8 cellular contexts compared by ENCODE assay signal in the genomic region with DNA sequence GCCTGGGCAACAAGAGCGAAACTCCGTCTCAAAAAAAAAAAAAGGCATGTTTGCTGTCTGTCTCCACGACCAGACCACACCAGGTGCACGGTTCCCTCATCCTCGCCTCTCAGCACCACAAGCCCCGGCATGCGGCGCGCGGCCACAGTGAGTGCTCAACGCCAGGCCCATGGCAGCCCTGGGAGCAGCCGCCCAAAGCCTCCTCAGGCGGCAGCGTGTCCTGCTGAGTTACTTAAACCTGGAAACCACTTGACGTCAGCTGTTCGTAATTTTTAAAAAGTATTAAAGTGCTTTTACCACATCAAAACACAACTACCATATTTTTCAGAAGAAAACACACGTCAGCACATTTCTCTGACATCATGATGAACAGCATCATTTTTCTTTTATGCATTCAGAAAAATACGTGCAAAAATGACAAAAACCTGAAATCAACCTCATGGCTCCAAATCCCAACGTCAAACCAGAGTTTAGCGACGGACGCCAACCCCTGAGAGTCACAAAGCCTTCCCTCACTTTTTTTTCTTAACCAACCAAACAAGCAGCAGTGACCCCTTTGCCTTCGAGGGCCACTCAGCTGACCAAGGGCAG. TPM values are rescaled to one million over a fixed set of nuclear protein-coding genes. Genes with fewer than 3 reads are reported as not detected.
DNase-seq lines count a peak whose midpoint lies in the region; TF ChIP-seq lines count a peak whose summit lies in the region.
"Had no signal": no experiment of that assay in that cellular context is flagged by ENCODE, and none has a peak within 500 bp of the region (broad histone marks: within the 10 kb centered on the region; RNA-seq: fewer than 3 reads in every experiment).

No MANE protein-coding gene starts in this region.

- H3K4me1 ChIP-seq in H9 (ENCODE audit: insufficient read depth, low read length) (peaks cover 11% of the 10 kb centered on the region; the same call in 1 of the 2 replicates), SJCRH30 (peaks cover 20% of the 10 kb centered on the region), endodermal cell (ENCODE audit: control insufficient read depth, insufficient read depth, low read length) (peaks cover 5% of the 10 kb centered on the region), skeletal muscle tissue (ENCODE audit: control insufficient read depth in 3 of 3, insufficient read depth in 3 of 3, low read length in 3 of 3) (peaks cover 29 to 32% (median 30%) of the 10 kb centered on the region in 3 donors)

- H4K20me1 ChIP-seq in H9 (ENCODE audit: control insufficient read depth, insufficient read depth, insufficient read length), result no peaks in the 10 kb centered on the region

- H3K4me3 ChIP-seq in SJCRH30 (peak overlapping the region; percentile 1; the same call in 1 of the 2 replicates), endodermal cell (ENCODE audit: low read length) (peak overlapping the region; percentile 66), skeletal muscle tissue (ENCODE audit: low read length in 3 of 3) (peak overlapping the region in 1 of 3 donors; percentile 7)

- H3K36me3 ChIP-seq in SJCRH30 (peaks cover 3% of the 10 kb centered on the region; the same call in 1 of the 2 replicates), endodermal cell (ENCODE audit: control insufficient read depth, insufficient read depth, low read length) (peaks cover 18% of the 10 kb centered on the region), skeletal muscle tissue (ENCODE audit: control insufficient read depth in 3 of 3, insufficient read depth in 3 of 3, low read length in 3 of 3) (peaks cover 7 to 13% (median 9%) of the 10 kb centered on the region in 3 donors)

- H3K27ac Mint-ChIP-seq in H9 (peak overlapping the region in 2 of 3 experiments; percentile 44 to 64; a peak in 2 of 7 replicates), endodermal cell (peak overlapping the region; percentile 46)

- H3K79me1 ChIP-seq in H9 (ENCODE audit: insufficient read depth, low read depth, low read length, poor library complexity, severe bottlenecking), result peaks cover 3% of the 10 kb centered on the region

- peaks cover 29 to 37% of the 10 kb centered on the region in 2 experiments for H3K4me1 Mint-ChIP-seq in H9
- H3K4me1 Mint-ChIP-seq in endodermal cell, result peaks cover 20% of the 10 kb centered on the region

- H3K18ac ChIP-seq in H9 (ENCODE audit: insufficient read length, low read depth, low read length), result no peak overlapping the region

- H3K23me2 ChIP-seq in H9 (ENCODE audit: insufficient read length, low read depth, low read length, poor library complexity, severe bottlenecking), result no peaks in the 10 kb centered on the region

- H4K5ac ChIP-seq in H9 (ENCODE audit: insufficient read length, low read depth, low read length), result no peak overlapping the region

- no peaks in the 10 kb centered on the region for H3K27me3 ChIP-seq in H9 (ENCODE audit: insufficient read depth, low read length)
- no peaks in the 10 kb centered on the region for H3K27me3 ChIP-seq in SJCRH30
- H3K27me3 ChIP-seq in endodermal cell (ENCODE audit: control insufficient read depth, insufficient read depth, low read length, poor library complexity, severe bottlenecking), result no peaks in the 10 kb centered on the region
- no peaks in the 10 kb centered on the region for H3K27me3 ChIP-seq in skeletal muscle tissue (ENCODE audit: control insufficient read depth in 3 of 3, insufficient read depth in 3 of 3, low read length in 3 of 3)

- H2BK12ac ChIP-seq in H9 (ENCODE audit: insufficient read length, low read depth, low read length), result no peak overlapping the region

- no peak overlapping the region for H3K23ac ChIP-seq in H9 (ENCODE audit: insufficient read length, low read depth, low read length)

- H3K27ac ChIP-seq in H9 (ENCODE audit: insufficient read length, low read depth, low read length) (no peak overlapping the region), SJCRH30 (no peak overlapping the region; the same call in 1 of the 2 replicates), endodermal cell (ENCODE audit: low read depth, low read length) (no peak overlapping the region), skeletal muscle tissue (ENCODE audit: low read depth, low read length) (peak overlapping the region; percentile 19)

- no peak overlapping the region for H4K91ac ChIP-seq in H9 (ENCODE audit: insufficient read length, low read depth, low read length)

- H3K9me3 ChIP-seq in H9 (ENCODE audit: control insufficient read depth, low read depth, low read length), result no peaks in the 10 kb centered on the region
- no peaks in the 10 kb centered on the region for H3K9me3 ChIP-seq in SJCRH30 (replicated peaks)
- H3K9me3 ChIP-seq in endodermal cell (ENCODE audit: control insufficient read depth, low read length), result no peaks in the 10 kb centered on the region
- H3K9me3 ChIP-seq in skeletal muscle tissue (ENCODE audit: control insufficient read depth in 3 of 3, low read length in 3 of 3), result no peaks in the 10 kb centered on the region

- H3K9me3 Mint-ChIP-seq in H9 (no peaks in the 10 kb centered on the region; a peak in 2 of 5 replicates), endodermal cell (no peaks in the 10 kb centered on the region)

- no peak overlapping the region for H3K4me2 ChIP-seq in H9 (ENCODE audit: insufficient read depth, insufficient read length, low read length)

- H3K9ac ChIP-seq in H9 (ENCODE audit: extremely low read depth, insufficient read length, low read length), result no peak overlapping the region
- H3K9ac ChIP-seq in endodermal cell (ENCODE audit: extremely low read depth, low read length, poor library complexity, severe bottlenecking), result no peak overlapping the region
- peak overlapping the region in 2 of 3 donors; percentile 34 to 40 for H3K9ac ChIP-seq in skeletal muscle tissue (ENCODE audit: low read depth in 1 of 3, low read length in 3 of 3)

- no peak overlapping the region for H2BK120ac ChIP-seq in H9 (ENCODE audit: low read depth, low read length, poor library complexity, severe bottlenecking)

- no CpG with 5 or more reads among the region's 23 CpGs for WGBS in H9 (ENCODE audit: extremely low coverage, insufficient read length, low lambda C conversion rate)
- 91 to 92% methylated on average over 18 to 23 of the region's 23 CpGs for WGBS in endodermal cell (ENCODE audit: insufficient coverage in 1 of 2, insufficient read length in 1 of 2), 2 experiments

- no peak overlapping the region for H2AFZ ChIP-seq in H9 (ENCODE audit: low read length)

- no peak overlapping the region for H4K8ac ChIP-seq in H9 (replicated peaks; ENCODE audit: insufficient read length, low read depth, low read length)

- no peak overlapping the region for H2BK5ac ChIP-seq in H9 (ENCODE audit: insufficient read length, low read length)

- H3K4me3 Mint-ChIP-seq in H9 (peak overlapping the region; percentile 76 to 80), endodermal cell (peak overlapping the region; percentile 76)

- H2BK15ac ChIP-seq in H9 (ENCODE audit: low read depth, low read length), result no peak overlapping the region

- DNase-seq in H9 (no peak), SJCRH30 (peak; percentile 29 to 31), endodermal cell (no peak), NCI-H1105 treated with DMSO at 0.1 percent for 48 hours (lab: John Stamatoyannopoulos, UW) (no peak), mucosa of gallbladder (ENCODE audit: low spot score) (no peak), ureter (ENCODE audit: low spot score) (no peak)
- DNase-seq: NCI-H1436 treated with DMSO at 0.1 percent for 48 hours had no signal

- H3K4ac ChIP-seq in H9 (ENCODE audit: low read depth, low read length), result no peak overlapping the region

- TF ChIP-seq CTCF in H9 (conservative IDR thresholded peaks at IDR 0.05), result no peak
- TF ChIP-seq CTCF in endodermal cell (conservative IDR thresholded peaks at IDR 0.05), result no peak

- no peak overlapping the region for H2AK5ac ChIP-seq in H9 (ENCODE audit: insufficient read length, low read length)

- peaks cover 13% of the 10 kb centered on the region; the same call in 1 of the 2 replicates for H3K79me2 ChIP-seq in H9 (ENCODE audit: insufficient read depth, low read length)

- H3T11ph ChIP-seq in H9 (ENCODE audit: low read length), result no peak overlapping the region

- no peak overlapping the region for H2BK20ac ChIP-seq in H9 (ENCODE audit: low read depth, low read length, poor library complexity, severe bottlenecking)

- H3K14ac ChIP-seq in H9 (ENCODE audit: insufficient read depth, low read length), result no peak overlapping the region

- H3K27me3 Mint-ChIP-seq in H9 (ENCODE audit: low read depth) (no peaks in the 10 kb centered on the region; the same call in 1 of the 2 replicates), endodermal cell (ENCODE audit: insufficient read depth) (no peaks in the 10 kb centered on the region)

- H3K36me3 Mint-ChIP-seq in H9 (ENCODE audit: insufficient read depth in 1 of 3, low read depth in 3 of 3) (peaks cover 23 to 33% (median 23%) of the 10 kb centered on the region in 3 experiments), endodermal cell (ENCODE audit: low read depth) (peaks cover 23% of the 10 kb centered on the region)

- H3K56ac ChIP-seq in H9 (ENCODE audit: insufficient read length, low read depth, low read length), result no peak overlapping the region

RNA-seq across cellular contexts. Expression of a gene that starts 2.1 kb away (rescaled TPM):
- 67.3 and 68.6 TPM in 2 replicates for total RNA-seq in H9 (2021)
- 26.6 and 33.6 TPM in 2 replicates for total RNA-seq in SJCRH30 (2014; rRNA removed; shearing (Covaris generic))
- 10 to 100 TPM; 44.1 to 51.9 TPM for total RNA-seq in endodermal cell
- 53.7 TPM for polyA plus RNA-seq in endodermal cell (2013, experiment 1 of 2)
- 48.4 TPM for polyA plus RNA-seq in endodermal cell (2013, experiment 2 of 2)
- total RNA-seq in skeletal muscle tissue, result 17.2 TPM
- total RNA-seq in mucosa of gallbladder, result 45.0 TPM
- 36.9 TPM for total RNA-seq in ureter

RNA-seq across cellular contexts. Expression of a gene that starts 2.7 kb away (rescaled TPM):
- total RNA-seq in H9 (2021) (15.3 and 23.6 TPM in 2 replicates), endodermal cell (10 to 100 TPM; 13.2 to 19.1 TPM), skeletal muscle tissue (5.7 TPM), mucosa of gallbladder (52.0 TPM), ureter (32.5 TPM)
- total RNA-seq in SJCRH30 (2014; rRNA removed; shearing (Covaris generic)), result 10.7 and 17.7 TPM in 2 replicates
- 27.8 TPM for polyA plus RNA-seq in endodermal cell (2013, experiment 1 of 2)
- polyA plus RNA-seq in endodermal cell (2013, experiment 2 of 2), result 25.8 TPM

RNA-seq across cellular contexts. Expression of a gene that starts 13.1 kb away (rescaled TPM):
- total RNA-seq in H9 (2021) (92.8 and 101 TPM in 2 replicates), endodermal cell (10 to 100 TPM; 26.2 to 28.0 TPM), skeletal muscle tissue (1.0 TPM), mucosa of gallbladder (228 TPM), ureter (156 TPM)
- 12.7 and 18.5 TPM in 2 replicates for total RNA-seq in SJCRH30 (2014; rRNA removed; shearing (Covaris generic))
- 8.5 TPM for polyA plus RNA-seq in endodermal cell (2013, experiment 1 of 2)
- 7.3 TPM for polyA plus RNA-seq in endodermal cell (2013, experiment 2 of 2)

RNA-seq across cellular contexts. Expression of a gene that starts 54.3 kb away (rescaled TPM):
- 268 and 300 TPM in 2 replicates for total RNA-seq in H9 (2021)
- 107 and 108 TPM in 2 replicates for total RNA-seq in SJCRH30 (2014; rRNA removed; shearing (Covaris generic))
- 100 to 1,000 TPM; 177 to 221 TPM for total RNA-seq in endodermal cell
- 123 TPM for polyA plus RNA-seq in endodermal cell (2013, experiment 1 of 2)
- polyA plus RNA-seq in endodermal cell (2013, experiment 2 of 2), result 112 TPM
- 78.3 TPM for total RNA-seq in skeletal muscle tissue
- total RNA-seq in mucosa of gallbladder, result 176 TPM
- 172 TPM for total RNA-seq in ureter

RNA-seq across cellular contexts. Expression of a gene that starts 55.9 kb away (rescaled TPM):
- 6.2 and 6.8 TPM in 2 replicates for total RNA-seq in H9 (2021)
- not detected in 2 replicates for total RNA-seq in SJCRH30 (2014; rRNA removed; shearing (Covaris generic))
- 1 to 10 TPM; 1.8 to 2.7 TPM for total RNA-seq in endodermal cell
- polyA plus RNA-seq in endodermal cell (2013, experiment 1 of 2), result 2.9 TPM
- 2.5 TPM for polyA plus RNA-seq in endodermal cell (2013, experiment 2 of 2)
- not detected for total RNA-seq in skeletal muscle tissue
- 2.6 TPM for total RNA-seq in mucosa of gallbladder
- 2.6 TPM for total RNA-seq in ureter

Comparison
In these comparisons a context has a peak if more than half of its experiments do, and no peak if none do; other contexts are left out.
1. DNase-seq: peak in SJCRH30 (2 of 2); none in H9 (single experiment), endodermal cell (single experiment), NCI-H1105 treated with DMSO at 0.1 percent for 48 hours (single experiment), mucosa of gallbladder (single experiment) and ureter (single experiment).
2. H3K9ac ChIP-seq: peak in skeletal muscle tissue (2 of 3); none in H9 (single experiment) and endodermal cell (single experiment).